Comparison of ENCODE assay signal across 1 cellular context in the genomic region with DNA sequence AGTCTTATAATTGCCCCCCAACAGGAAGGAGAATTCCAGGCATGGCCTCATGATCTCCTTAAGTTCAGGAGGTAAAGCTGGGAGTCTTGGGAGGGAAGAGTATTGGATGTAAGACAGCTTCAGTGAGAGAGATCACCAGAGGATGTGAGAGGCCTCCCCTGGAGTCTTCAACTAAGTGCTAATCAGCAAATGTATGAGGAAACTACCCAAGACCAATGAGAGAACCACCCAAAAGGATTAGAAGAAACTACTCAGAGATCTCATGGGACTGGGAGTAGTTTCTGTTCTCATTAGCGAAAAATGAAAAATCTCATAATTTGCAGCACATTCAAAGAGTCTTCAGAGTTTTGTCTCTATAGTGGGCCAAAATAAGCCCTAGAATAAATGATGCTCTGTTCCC.
TF ChIP-seq lines count a peak whose summit lies in the region.

No MANE protein-coding gene starts in this region.

TF ChIP-seq in GM23338, 12 proteins besides CTCF, POLR2A, EP300 and RAD21 (continued from another document):
- TF ChIP-seq, protein P1, sequence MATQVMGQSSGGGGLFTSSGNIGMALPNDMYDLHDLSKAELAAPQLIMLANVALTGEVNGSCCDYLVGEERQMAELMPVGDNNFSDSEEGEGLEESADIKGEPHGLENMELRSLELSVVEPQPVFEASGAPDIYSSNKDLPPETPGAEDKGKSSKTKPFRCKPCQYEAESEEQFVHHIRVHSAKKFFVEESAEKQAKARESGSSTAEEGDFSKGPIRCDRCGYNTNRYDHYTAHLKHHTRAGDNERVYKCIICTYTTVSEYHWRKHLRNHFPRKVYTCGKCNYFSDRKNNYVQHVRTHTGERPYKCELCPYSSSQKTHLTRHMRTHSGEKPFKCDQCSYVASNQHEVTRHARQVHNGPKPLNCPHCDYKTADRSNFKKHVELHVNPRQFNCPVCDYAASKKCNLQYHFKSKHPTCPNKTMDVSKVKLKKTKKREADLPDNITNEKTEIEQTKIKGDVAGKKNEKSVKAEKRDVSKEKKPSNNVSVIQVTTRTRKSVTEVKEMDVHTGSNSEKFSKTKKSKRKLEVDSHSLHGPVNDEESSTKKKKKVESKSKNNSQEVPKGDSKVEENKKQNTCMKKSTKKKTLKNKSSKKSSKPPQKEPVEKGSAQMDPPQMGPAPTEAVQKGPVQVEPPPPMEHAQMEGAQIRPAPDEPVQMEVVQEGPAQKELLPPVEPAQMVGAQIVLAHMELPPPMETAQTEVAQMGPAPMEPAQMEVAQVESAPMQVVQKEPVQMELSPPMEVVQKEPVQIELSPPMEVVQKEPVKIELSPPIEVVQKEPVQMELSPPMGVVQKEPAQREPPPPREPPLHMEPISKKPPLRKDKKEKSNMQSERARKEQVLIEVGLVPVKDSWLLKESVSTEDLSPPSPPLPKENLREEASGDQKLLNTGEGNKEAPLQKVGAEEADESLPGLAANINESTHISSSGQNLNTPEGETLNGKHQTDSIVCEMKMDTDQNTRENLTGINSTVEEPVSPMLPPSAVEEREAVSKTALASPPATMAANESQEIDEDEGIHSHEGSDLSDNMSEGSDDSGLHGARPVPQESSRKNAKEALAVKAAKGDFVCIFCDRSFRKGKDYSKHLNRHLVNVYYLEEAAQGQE (IDR thresholded peaks at IDR 0.05; ENCODE audit: unreplicated experiment): no peak
- TF ChIP-seq CREB1 (CRISPR knock-in tag; IDR thresholded peaks at IDR 0.05; ENCODE audit: low read depth) (no peak), ZNF331 (CRISPR knock-in tag; IDR thresholded peaks at IDR 0.05; ENCODE audit: low read depth) (no peak), JUNB (IDR thresholded peaks at IDR 0.05; ENCODE audit: unreplicated experiment) (no peak), POLR2AphosphoS5 (IDR thresholded peaks at IDR 0.05; ENCODE audit: low read depth) (no peak), EZH2phosphoT487 (IDR thresholded peaks at IDR 0.05; ENCODE audit: unreplicated experiment) (no peak)
- TF ChIP-seq, protein P2, sequence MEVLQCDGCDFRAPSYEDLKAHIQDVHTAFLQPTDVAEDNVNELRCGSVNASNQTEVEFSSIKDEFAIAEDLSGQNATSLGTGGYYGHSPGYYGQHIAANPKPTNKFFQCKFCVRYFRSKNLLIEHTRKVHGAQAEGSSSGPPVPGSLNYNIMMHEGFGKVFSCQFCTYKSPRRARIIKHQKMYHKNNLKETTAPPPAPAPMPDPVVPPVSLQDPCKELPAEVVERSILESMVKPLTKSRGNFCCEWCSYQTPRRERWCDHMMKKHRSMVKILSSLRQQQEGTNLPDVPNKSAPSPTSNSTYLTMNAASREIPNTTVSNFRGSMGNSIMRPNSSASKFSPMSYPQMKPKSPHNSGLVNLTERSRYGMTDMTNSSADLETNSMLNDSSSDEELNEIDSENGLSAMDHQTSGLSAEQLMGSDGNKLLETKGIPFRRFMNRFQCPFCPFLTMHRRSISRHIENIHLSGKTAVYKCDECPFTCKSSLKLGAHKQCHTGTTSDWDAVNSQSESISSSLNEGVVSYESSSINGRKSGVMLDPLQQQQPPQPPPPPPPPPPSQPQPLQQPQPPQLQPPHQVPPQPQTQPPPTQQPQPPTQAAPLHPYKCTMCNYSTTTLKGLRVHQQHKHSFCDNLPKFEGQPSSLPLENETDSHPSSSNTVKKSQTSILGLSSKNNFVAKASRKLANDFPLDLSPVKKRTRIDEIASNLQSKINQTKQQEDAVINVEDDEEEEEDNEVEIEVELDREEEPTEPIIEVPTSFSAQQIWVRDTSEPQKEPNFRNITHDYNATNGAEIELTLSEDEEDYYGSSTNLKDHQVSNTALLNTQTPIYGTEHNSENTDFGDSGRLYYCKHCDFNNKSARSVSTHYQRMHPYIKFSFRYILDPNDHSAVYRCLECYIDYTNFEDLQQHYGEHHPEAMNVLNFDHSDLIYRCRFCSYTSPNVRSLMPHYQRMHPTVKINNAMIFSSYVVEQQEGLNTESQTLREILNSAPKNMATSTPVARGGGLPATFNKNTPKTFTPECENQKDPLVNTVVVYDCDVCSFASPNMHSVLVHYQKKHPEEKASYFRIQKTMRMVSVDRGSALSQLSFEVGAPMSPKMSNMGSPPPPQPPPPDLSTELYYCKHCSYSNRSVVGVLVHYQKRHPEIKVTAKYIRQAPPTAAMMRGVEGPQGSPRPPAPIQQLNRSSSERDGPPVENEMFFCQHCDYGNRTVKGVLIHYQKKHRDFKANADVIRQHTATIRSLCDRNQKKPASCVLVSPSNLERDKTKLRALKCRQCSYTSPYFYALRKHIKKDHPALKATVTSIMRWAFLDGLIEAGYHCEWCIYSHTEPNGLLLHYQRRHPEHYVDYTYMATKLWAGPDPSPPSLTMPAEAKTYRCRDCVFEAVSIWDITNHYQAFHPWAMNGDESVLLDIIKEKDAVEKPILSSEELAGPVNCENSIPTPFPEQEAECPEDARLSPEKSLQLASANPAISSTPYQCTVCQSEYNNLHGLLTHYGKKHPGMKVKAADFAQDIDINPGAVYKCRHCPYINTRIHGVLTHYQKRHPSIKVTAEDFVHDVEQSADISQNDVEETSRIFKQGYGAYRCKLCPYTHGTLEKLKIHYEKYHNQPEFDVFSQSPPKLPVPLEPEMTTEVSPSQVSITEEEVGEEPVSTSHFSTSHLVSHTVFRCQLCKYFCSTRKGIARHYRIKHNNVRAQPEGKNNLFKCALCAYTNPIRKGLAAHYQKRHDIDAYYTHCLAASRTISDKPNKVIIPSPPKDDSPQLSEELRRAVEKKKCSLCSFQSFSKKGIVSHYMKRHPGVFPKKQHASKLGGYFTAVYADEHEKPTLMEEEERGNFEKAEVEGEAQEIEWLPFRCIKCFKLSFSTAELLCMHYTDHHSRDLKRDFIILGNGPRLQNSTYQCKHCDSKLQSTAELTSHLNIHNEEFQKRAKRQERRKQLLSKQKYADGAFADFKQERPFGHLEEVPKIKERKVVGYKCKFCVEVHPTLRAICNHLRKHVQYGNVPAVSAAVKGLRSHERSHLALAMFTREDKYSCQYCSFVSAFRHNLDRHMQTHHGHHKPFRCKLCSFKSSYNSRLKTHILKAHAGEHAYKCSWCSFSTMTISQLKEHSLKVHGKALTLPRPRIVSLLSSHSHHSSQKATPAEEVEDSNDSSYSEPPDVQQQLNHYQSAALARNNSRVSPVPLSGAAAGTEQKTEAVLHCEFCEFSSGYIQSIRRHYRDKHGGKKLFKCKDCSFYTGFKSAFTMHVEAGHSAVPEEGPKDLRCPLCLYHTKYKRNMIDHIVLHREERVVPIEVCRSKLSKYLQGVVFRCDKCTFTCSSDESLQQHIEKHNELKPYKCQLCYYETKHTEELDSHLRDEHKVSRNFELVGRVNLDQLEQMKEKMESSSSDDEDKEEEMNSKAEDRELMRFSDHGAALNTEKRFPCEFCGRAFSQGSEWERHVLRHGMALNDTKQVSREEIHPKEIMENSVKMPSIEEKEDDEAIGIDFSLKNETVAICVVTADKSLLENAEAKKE (CRISPR knock-in tag; IDR thresholded peaks at IDR 0.05): no peak
